Comparison of ENCODE assay signal across 8 cellular contexts in genomic region chr17:7549401-7550055, GRCh38. TPM values are rescaled to one million over a fixed set of nuclear protein-coding genes. Genes with fewer than 3 reads are reported as not detected.
DNase-seq lines count a peak whose midpoint lies in the region; ATAC-seq and TF ChIP-seq lines count a peak whose summit lies in the region.

No MANE protein-coding gene starts in this region.

- peak overlapping the region; percentile 88 for H3K4me2 ChIP-seq in osteoblast (ENCODE audit: insufficient read depth, low read length)

- H3K27ac ChIP-seq in osteoblast (ENCODE audit: low read depth, low read length), result no peak overlapping the region

- H4K20me1 ChIP-seq in osteoblast (ENCODE audit: insufficient read depth, low read length), result no peaks in the 10 kb centered on the region

- TF ChIP-seq CTCF in fibroblast of pulmonary artery (IDR thresholded peaks at IDR 0.05; ENCODE audit: low read length, missing control alignments) (no peak), osteoblast (IDR thresholded peaks at IDR 0.05; ENCODE audit: extremely low read depth, low read depth, low read length) (no peak)

- no peaks in the 10 kb centered on the region for H3K36me3 ChIP-seq in osteoblast (ENCODE audit: insufficient read depth, low read length)

- H2AFZ ChIP-seq in osteoblast (ENCODE audit: low read length), result peak overlapping the region; percentile 75

- no peaks in the 10 kb centered on the region for H3K79me2 ChIP-seq in osteoblast (ENCODE audit: insufficient read depth, low read length)

- no peaks in the 10 kb centered on the region for H3K27me3 ChIP-seq in osteoblast (ENCODE audit: insufficient read depth, low read length)

- ATAC-seq in GM18498 (IDR thresholded peaks at IDR 0.05; ENCODE audit: unreplicated experiment) (peak; percentile 16), HG03521 (IDR thresholded peaks at IDR 0.05; ENCODE audit: unreplicated experiment) (no peak), GM21786 (IDR thresholded peaks at IDR 0.05; ENCODE audit: unreplicated experiment) (no peak)

- peak overlapping the region; percentile 58 for H3K4me3 ChIP-seq in fibroblast of pulmonary artery (replicated peaks; ENCODE audit: low read depth, low read length)
- H3K4me3 ChIP-seq in osteoblast (ENCODE audit: insufficient read depth, low read length), result peak overlapping the region; percentile 80

- peaks cover 10% of the 10 kb centered on the region for H3K4me1 ChIP-seq in osteoblast (ENCODE audit: insufficient read depth, low read length)

- H3K9me3 ChIP-seq in osteoblast (ENCODE audit: low read depth, low read length), result no peaks in the 10 kb centered on the region

- peak; percentile 35 for DNase-seq in activated CD8-positive, alpha-beta memory T cell treated with anti-CD3 and anti-CD28 coated beads, Interleukin-2, amount 50 U/mL, for 4 hours
- DNase-seq in fibroblast of pulmonary artery (ENCODE audit: low read depth) (no peak), osteoblast (ENCODE audit: insufficient read length, low spot score, missing footprints) (peak; percentile 58), GM19238 (ENCODE audit: insufficient read length, low spot score) (no peak), foreskin melanocyte (no peak)

RNA-seq across cellular contexts. Expression of gene TNFSF12, which starts 0.7 kb away (rescaled TPM):
- total RNA-seq in osteoblast, result 11.2 and 12.7 TPM in 2 replicates

RNA-seq across cellular contexts. Expression of gene TNFSF13, which starts 9.0 kb away (rescaled TPM):
- total RNA-seq in osteoblast, result 0.59 and 1.1 TPM in 2 replicates

RNA-seq across cellular contexts. Expression of gene SENP3, which starts 12.2 kb away (rescaled TPM):
- total RNA-seq in osteoblast, result 54.2 and 68.0 TPM in 2 replicates

RNA-seq across cellular contexts. Expression of gene CD68, which starts 29.9 kb away (rescaled TPM):
- total RNA-seq in osteoblast, result 31.8 and 55.7 TPM in 2 replicates

RNA-seq across cellular contexts. Expression of gene MPDU1, which starts 34.1 kb away (rescaled TPM):
- 60.1 and 64.1 TPM in 2 replicates for total RNA-seq in osteoblast

Comparison
In these comparisons a context has a peak if more than half of its experiments do, and no peak if none do; other contexts are left out.
1. DNase-seq: peak in activated CD8-positive, alpha-beta memory T cell treated with anti-CD3 and anti-CD28 coated beads, Interleukin-2, amount 50 U/mL, for 4 hours (single experiment) and osteoblast (single experiment); none in fibroblast of pulmonary artery (single experiment), GM19238 (single experiment) and foreskin melanocyte (single experiment).